Comparison of ENCODE assay signal across 9 cellular contexts in genomic region chr3:38038447-38038911, GRCh38. TPM values are rescaled to one million over a fixed set of nuclear protein-coding genes. Genes with fewer than 3 reads are reported as not detected.
DNase-seq lines count a peak whose midpoint lies in the region; ATAC-seq and TF ChIP-seq lines count a peak whose summit lies in the region.
"Had no signal": no experiment of that assay in that cellular context is flagged by ENCODE, and none has a peak within 500 bp of the region (broad histone marks: within the 10 kb centered on the region; RNA-seq: fewer than 3 reads in every experiment).

No MANE protein-coding gene starts in this region.

- no peak overlapping the region for H4K91ac ChIP-seq in H9 (ENCODE audit: insufficient read length, low read depth, low read length)

- H3K27ac ChIP-seq in H9 (ENCODE audit: insufficient read length, low read depth, low read length) (no peak overlapping the region), body of pancreas (no peak overlapping the region)
- H3K27ac ChIP-seq: adrenal gland had no signal

- no peak overlapping the region for H3K56ac ChIP-seq in H9 (ENCODE audit: insufficient read length, low read depth, low read length)

- no peaks in the 10 kb centered on the region for H3K79me2 ChIP-seq in H9 (ENCODE audit: insufficient read depth, low read length)

- H2BK12ac ChIP-seq in H9 (ENCODE audit: insufficient read length, low read depth, low read length) = no peak overlapping the region

- H2AFZ ChIP-seq in H9 (ENCODE audit: low read length) = peak overlapping the region; percentile 88

- no peaks in the 10 kb centered on the region for H4K20me1 ChIP-seq in H9 (ENCODE audit: control insufficient read depth, insufficient read depth, insufficient read length)

- H4K5ac ChIP-seq in H9 (ENCODE audit: insufficient read length, low read depth, low read length) = no peak overlapping the region

- H3K79me1 ChIP-seq in H9 (ENCODE audit: insufficient read depth, low read depth, low read length, poor library complexity, severe bottlenecking) = no peaks in the 10 kb centered on the region

- no peak for TF ChIP-seq CTCF in H9 (conservative IDR thresholded peaks at IDR 0.05)
- TF ChIP-seq CTCF in osteocyte (IDR thresholded peaks at IDR 0.05) = no peak
- no peak for TF ChIP-seq CTCF in body of pancreas (IDR thresholded peaks at IDR 0.05)

- no peak overlapping the region for H3K23ac ChIP-seq in H9 (ENCODE audit: insufficient read length, low read depth, low read length)

- no peak overlapping the region for H2BK20ac ChIP-seq in H9 (ENCODE audit: low read depth, low read length, poor library complexity, severe bottlenecking)

- H3K14ac ChIP-seq in H9 (ENCODE audit: insufficient read depth, low read length) = no peak overlapping the region

- no peak overlapping the region for H2BK15ac ChIP-seq in H9 (ENCODE audit: low read depth, low read length)

- H2AK5ac ChIP-seq in H9 (ENCODE audit: insufficient read length, low read length) = no peak overlapping the region

- WGBS in H9 (ENCODE audit: extremely low coverage, insufficient read length, low lambda C conversion rate) = no CpG with 5 or more reads among the region's 5 CpGs
- 76 to 77% methylated on average over 5 of the region's 5 CpGs for WGBS in body of pancreas, 2 donors

- H3K4me1 ChIP-seq in H9 (ENCODE audit: insufficient read depth, low read length) (no peaks in the 10 kb centered on the region; the same call in 1 of the 2 replicates), body of pancreas (peaks cover 9% of the 10 kb centered on the region)
- H3K4me1 ChIP-seq: adrenal gland had no signal

- no peak overlapping the region for H3K4me3 ChIP-seq in body of pancreas

- DNase-seq in H9 (no peak), ecto neural progenitor cell (ENCODE audit: low spot score) (peak; percentile 14), osteocyte (ENCODE audit: extremely low spot score, unreplicated experiment) (no peak), NCI-H510A (lab: John Stamatoyannopoulos, UW) (no peak), DMS53 (lab: John Stamatoyannopoulos, UW) (no peak), body of pancreas (no peak)
- DNase-seq in T-helper 2 cell treated with Interferon-gamma antibody and Interleukin-4, amounts not matched to agents 5 μg/mL and 100 μg/mL, for 36 hours (ENCODE audit: low spot score) = peak; percentile 21

- no peaks in the 10 kb centered on the region for H3K36me3 Mint-ChIP-seq in H9 (ENCODE audit: insufficient read depth in 1 of 3, low read depth in 3 of 3)
- peaks cover 12% of the 10 kb centered on the region for H3K36me3 Mint-ChIP-seq in T-helper 2 cell treated with Interferon-gamma antibody and Interleukin-4, amounts not matched to agents 5 μg/mL and 100 μg/mL, for 36 hours (ENCODE audit: low read depth)
- no peaks in the 10 kb centered on the region for H3K36me3 Mint-ChIP-seq in osteocyte (ENCODE audit: unreplicated experiment)

- H3K27me3 Mint-ChIP-seq in H9 (ENCODE audit: low read depth) (peaks cover 38% of the 10 kb centered on the region), osteocyte (ENCODE audit: unreplicated experiment) (peaks cover 13% of the 10 kb centered on the region)
- peaks cover 9% of the 10 kb centered on the region for H3K27me3 Mint-ChIP-seq in T-helper 2 cell treated with Interferon-gamma antibody and Interleukin-4, amounts not matched to agents 5 μg/mL and 100 μg/mL, for 36 hours (ENCODE audit: low read depth)

- no peak overlapping the region for H2BK5ac ChIP-seq in H9 (ENCODE audit: insufficient read length, low read length)

- H3K9ac ChIP-seq in H9 (ENCODE audit: extremely low read depth, insufficient read length, low read length) = no peak overlapping the region

- intact Hi-C loops in body of pancreas (cut with DNase I) = no loop called here

- H3K4ac ChIP-seq in H9 (ENCODE audit: low read depth, low read length) = no peak overlapping the region

- no peak overlapping the region for H3K27ac Mint-ChIP-seq in H9
- peak overlapping the region; percentile 98 for H3K27ac Mint-ChIP-seq in T-helper 2 cell treated with Interferon-gamma antibody and Interleukin-4, amounts not matched to agents 5 μg/mL and 100 μg/mL, for 36 hours
- H3K27ac Mint-ChIP-seq in osteocyte (ENCODE audit: unreplicated experiment) = no peak overlapping the region

- H3K4me3 Mint-ChIP-seq in H9 = peak overlapping the region; percentile 70 to 78; a peak in 4 of 5 replicates
- H3K4me3 Mint-ChIP-seq in T-helper 2 cell treated with Interferon-gamma antibody and Interleukin-4, amounts not matched to agents 5 μg/mL and 100 μg/mL, for 36 hours = peak overlapping the region; percentile 65
- H3K4me3 Mint-ChIP-seq in osteocyte (ENCODE audit: unreplicated experiment) = peak overlapping the region; percentile 70

- no peak overlapping the region for H2BK120ac ChIP-seq in H9 (ENCODE audit: low read depth, low read length, poor library complexity, severe bottlenecking)

- TF ChIP-seq POLR2A in body of pancreas (IDR thresholded peaks at IDR 0.05) = no peak

- ATAC-seq in body of pancreas (no peak), HG03442 (IDR thresholded peaks at IDR 0.05; ENCODE audit: unreplicated experiment) (no peak)

- peaks cover 10 to 15% of the 10 kb centered on the region in 2 experiments for H3K4me1 Mint-ChIP-seq in H9
- peaks cover 29% of the 10 kb centered on the region for H3K4me1 Mint-ChIP-seq in T-helper 2 cell treated with Interferon-gamma antibody and Interleukin-4, amounts not matched to agents 5 μg/mL and 100 μg/mL, for 36 hours (ENCODE audit: low read depth)
- peaks cover 15% of the 10 kb centered on the region for H3K4me1 Mint-ChIP-seq in osteocyte (ENCODE audit: unreplicated experiment)

- no peak overlapping the region for H3T11ph ChIP-seq in H9 (ENCODE audit: low read length)

- H3K9me3 ChIP-seq in H9 (ENCODE audit: control insufficient read depth, low read depth, low read length) (no peaks in the 10 kb centered on the region), body of pancreas (no peaks in the 10 kb centered on the region)
- H3K9me3 ChIP-seq: adrenal gland had no signal

- H3K9me3 Mint-ChIP-seq in H9 (no peaks in the 10 kb centered on the region), osteocyte (ENCODE audit: unreplicated experiment) (no peaks in the 10 kb centered on the region)
- peaks cover 13% of the 10 kb centered on the region for H3K9me3 Mint-ChIP-seq in T-helper 2 cell treated with Interferon-gamma antibody and Interleukin-4, amounts not matched to agents 5 μg/mL and 100 μg/mL, for 36 hours

- peaks cover 10% of the 10 kb centered on the region for H3K23me2 ChIP-seq in H9 (ENCODE audit: insufficient read length, low read depth, low read length, poor library complexity, severe bottlenecking)

- no peak overlapping the region for H3K18ac ChIP-seq in H9 (ENCODE audit: insufficient read length, low read depth, low read length)

- H3K4me2 ChIP-seq in H9 (ENCODE audit: insufficient read depth, insufficient read length, low read length) = peak overlapping the region; percentile 71

- H4K8ac ChIP-seq in H9 (replicated peaks; ENCODE audit: insufficient read length, low read depth, low read length) = no peak overlapping the region

- H3K36me3 ChIP-seq in body of pancreas (replicated peaks in 1 of 2; ENCODE audit: insufficient read depth in 1 of 2, low read depth in 2 of 2) = no peaks in the 10 kb centered on the region
- H3K36me3 ChIP-seq: adrenal gland had no signal

- H3K27me3 ChIP-seq in H9 (ENCODE audit: insufficient read depth, low read length) = peaks cover 6% of the 10 kb centered on the region; the same call in 1 of the 2 replicates
- H3K27me3 ChIP-seq in body of pancreas = peaks cover 0 to 7% of the 10 kb centered on the region in 2 donors
- H3K27me3 ChIP-seq: adrenal gland had no signal

RNA-seq across cellular contexts. Expression of gene DLEC1, which starts 0.5 kb away (rescaled TPM):
- 2.0 and 2.1 TPM in 2 replicates for total RNA-seq in H9 (2021)
- 0.24 and 0.62 TPM in 2 replicates for total RNA-seq in osteocyte
- total RNA-seq in body of pancreas = 1 to 10 TPM in 1 of 2 donors, under 1 TPM in 1; 0.78 to 1.3 TPM

RNA-seq across cellular contexts. Expression of gene PLCD1, which starts 9.0 kb away (rescaled TPM):
- total RNA-seq in H9 (2021) (27.1 and 36.9 TPM in 2 replicates), osteocyte (21.8 and 22.8 TPM in 2 replicates), body of pancreas (10 to 100 TPM in 1 of 2 donors, 1 to 10 TPM in 1; 7.9 to 12.2 TPM)

RNA-seq across cellular contexts. Expression of gene VILL, which starts 47.9 kb away (rescaled TPM):
- total RNA-seq in H9 (2021) (3.2 and 3.8 TPM in 2 replicates), osteocyte (2.3 and 2.7 TPM in 2 replicates), body of pancreas (10 to 100 TPM in 1 of 2 donors, 1 to 10 TPM in 1; 3.6 to 10.4 TPM)

Comparison
In these comparisons a context has a peak if more than half of its experiments do, and no peak if none do; other contexts are left out.
1. DNase-seq: peak in T-helper 2 cell treated with Interferon-gamma antibody and Interleukin-4, amounts not matched to agents 5 μg/mL and 100 μg/mL, for 36 hours (single experiment) and ecto neural progenitor cell (single experiment); none in H9 (single experiment), osteocyte (single experiment), NCI-H510A (single experiment), DMS53 (single experiment) and body of pancreas (0 of 4).
2. Peak in every context shown above with its lines, with median percentiles within 50 percentile points of each other: H3K4me3 Mint-ChIP-seq.